Comparison of ENCODE assay signal across 1 cellular context in the genomic region with DNA sequence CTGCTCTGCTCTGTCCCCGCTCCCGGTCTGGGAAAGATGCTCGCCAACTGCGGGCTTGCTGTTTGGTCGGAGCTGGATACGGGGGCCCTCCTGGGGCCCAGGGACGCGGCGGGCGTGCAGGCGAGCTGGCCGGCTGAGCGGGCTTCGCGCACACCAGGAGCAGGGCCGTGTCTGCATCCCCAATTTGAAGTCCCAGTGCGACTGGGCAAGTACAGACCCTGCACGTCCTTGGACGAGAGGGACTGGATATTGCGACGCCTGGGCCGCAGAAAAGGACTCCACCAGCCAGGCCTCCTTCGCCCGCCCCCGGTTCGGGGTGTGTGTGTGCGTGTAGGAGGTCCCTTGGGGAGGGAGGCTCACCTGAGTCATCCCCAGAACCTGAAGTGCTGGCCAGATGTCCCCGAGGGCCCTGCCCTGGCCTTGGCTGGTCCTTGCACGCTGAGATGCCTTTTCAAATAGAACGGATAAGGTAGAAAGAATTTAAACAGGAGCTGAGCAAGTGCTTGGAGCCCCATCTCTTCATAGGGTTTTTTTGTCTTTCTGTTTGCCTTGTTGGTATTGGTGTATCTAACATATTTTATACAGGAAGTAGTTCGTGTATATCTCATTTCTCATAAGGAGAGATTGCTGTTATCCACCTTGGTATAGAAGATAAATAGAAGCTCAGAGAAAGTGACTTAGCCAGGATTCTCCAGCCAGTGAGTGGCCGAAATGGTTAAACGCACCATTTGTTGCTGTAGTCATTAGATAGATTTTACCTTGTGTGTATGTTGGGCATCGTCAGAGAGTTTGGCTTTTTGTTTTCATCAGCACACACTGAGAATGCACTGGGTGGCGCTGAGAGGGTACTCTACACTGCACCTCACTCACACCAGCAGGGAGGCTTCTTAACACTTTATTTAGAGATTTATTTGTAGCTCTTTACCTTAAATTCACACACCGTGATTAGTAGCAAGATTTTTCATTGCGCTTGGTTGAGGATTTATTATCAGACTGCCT.
TF ChIP-seq lines count a peak whose summit lies in the region.

No MANE protein-coding gene starts in this region.

TF ChIP-seq in HEK293, 187 proteins besides CTCF, POLR2A, EP300 and RAD21 (continued from another document and continues in another):
- TF ChIP-seq KLF9 (tag by site-specific recombination; IDR thresholded peaks at IDR 0.05; ENCODE audit: low read depth) (no peak; the same call in 1 of the 2 replicates), ZNF121 (tag by site-specific recombination; IDR thresholded peaks at IDR 0.05) (no peak), ZFHX2 (tag by site-specific recombination; conservative IDR thresholded peaks at IDR 0.05) (peak; percentile 86), ZNF501 (tag by site-specific recombination; IDR thresholded peaks at IDR 0.05) (no peak), GLI4 (tag by site-specific recombination; IDR thresholded peaks at IDR 0.05) (no peak), ZNF391 (tag by site-specific recombination; IDR thresholded peaks at IDR 0.05; ENCODE audit: borderline replicate concordance, low read depth) (no peak), ZNF169 (tag by site-specific recombination; IDR thresholded peaks at IDR 0.05) (no peak), ZNF324 (tag by site-specific recombination; IDR thresholded peaks at IDR 0.05) (no peak), KLF1 (tag by site-specific recombination; IDR thresholded peaks at IDR 0.05) (peak; percentile 18; the same call in 1 of the 2 replicates), ZNF19 (tag by site-specific recombination; IDR thresholded peaks at IDR 0.05; ENCODE audit: low read depth) (no peak), BCL11B (tag by site-specific recombination; IDR thresholded peaks at IDR 0.05; ENCODE audit: low read depth) (no peak), ZNF626 (tag by site-specific recombination; IDR thresholded peaks at IDR 0.05) (no peak), HOXD13 (CRISPR knock-in tag; IDR thresholded peaks at IDR 0.05; ENCODE audit: borderline replicate concordance) (no peak), ZNF654 (tag by site-specific recombination; IDR thresholded peaks at IDR 0.05; ENCODE audit: low read depth) (no peak; the same call in 1 of the 2 replicates), ZNF624 (tag by site-specific recombination; IDR thresholded peaks at IDR 0.05) (no peak), SP2 (tag by site-specific recombination; IDR thresholded peaks at IDR 0.05) (peak; percentile 77), ZNF302 (tag by site-specific recombination; IDR thresholded peaks at IDR 0.05; ENCODE audit: low read depth) (no peak), PRDM1 (tag by site-specific recombination; IDR thresholded peaks at IDR 0.05) (peak; percentile 62), MYNN (tag by site-specific recombination; IDR thresholded peaks at IDR 0.05; ENCODE audit: borderline replicate concordance) (no peak), ZBTB21 (tag by site-specific recombination; IDR thresholded peaks at IDR 0.05) (no peak), ZBTB7A (tag by site-specific recombination; IDR thresholded peaks at IDR 0.05; ENCODE audit: low read depth) (no peak), SP3 (tag by site-specific recombination; IDR thresholded peaks at IDR 0.05) (peak; percentile 69), ZNF266 (tag by site-specific recombination; IDR thresholded peaks at IDR 0.05; ENCODE audit: low read depth) (no peak), MZF1 (tag by site-specific recombination; IDR thresholded peaks at IDR 0.05; ENCODE audit: borderline replicate concordance) (no peak), ZNF664 (tag by site-specific recombination; IDR thresholded peaks at IDR 0.05) (no peak), SCRT1 (tag by site-specific recombination; IDR thresholded peaks at IDR 0.05; ENCODE audit: borderline replicate concordance) (no peak), ZNF132 (tag by site-specific recombination; IDR thresholded peaks at IDR 0.05; ENCODE audit: borderline replicate concordance) (no peak), ZNF311 (tag by site-specific recombination; IDR thresholded peaks at IDR 0.05; ENCODE audit: borderline replicate concordance) (no peak)
- TF ChIP-seq, protein P1, sequence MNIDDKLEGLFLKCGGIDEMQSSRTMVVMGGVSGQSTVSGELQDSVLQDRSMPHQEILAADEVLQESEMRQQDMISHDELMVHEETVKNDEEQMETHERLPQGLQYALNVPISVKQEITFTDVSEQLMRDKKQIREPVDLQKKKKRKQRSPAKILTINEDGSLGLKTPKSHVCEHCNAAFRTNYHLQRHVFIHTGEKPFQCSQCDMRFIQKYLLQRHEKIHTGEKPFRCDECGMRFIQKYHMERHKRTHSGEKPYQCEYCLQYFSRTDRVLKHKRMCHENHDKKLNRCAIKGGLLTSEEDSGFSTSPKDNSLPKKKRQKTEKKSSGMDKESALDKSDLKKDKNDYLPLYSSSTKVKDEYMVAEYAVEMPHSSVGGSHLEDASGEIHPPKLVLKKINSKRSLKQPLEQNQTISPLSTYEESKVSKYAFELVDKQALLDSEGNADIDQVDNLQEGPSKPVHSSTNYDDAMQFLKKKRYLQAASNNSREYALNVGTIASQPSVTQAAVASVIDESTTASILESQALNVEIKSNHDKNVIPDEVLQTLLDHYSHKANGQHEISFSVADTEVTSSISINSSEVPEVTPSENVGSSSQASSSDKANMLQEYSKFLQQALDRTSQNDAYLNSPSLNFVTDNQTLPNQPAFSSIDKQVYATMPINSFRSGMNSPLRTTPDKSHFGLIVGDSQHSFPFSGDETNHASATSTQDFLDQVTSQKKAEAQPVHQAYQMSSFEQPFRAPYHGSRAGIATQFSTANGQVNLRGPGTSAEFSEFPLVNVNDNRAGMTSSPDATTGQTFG (tag by site-specific recombination; IDR thresholded peaks at IDR 0.05; ENCODE audit: borderline replicate concordance), result no peak
- TF ChIP-seq, protein P2, sequence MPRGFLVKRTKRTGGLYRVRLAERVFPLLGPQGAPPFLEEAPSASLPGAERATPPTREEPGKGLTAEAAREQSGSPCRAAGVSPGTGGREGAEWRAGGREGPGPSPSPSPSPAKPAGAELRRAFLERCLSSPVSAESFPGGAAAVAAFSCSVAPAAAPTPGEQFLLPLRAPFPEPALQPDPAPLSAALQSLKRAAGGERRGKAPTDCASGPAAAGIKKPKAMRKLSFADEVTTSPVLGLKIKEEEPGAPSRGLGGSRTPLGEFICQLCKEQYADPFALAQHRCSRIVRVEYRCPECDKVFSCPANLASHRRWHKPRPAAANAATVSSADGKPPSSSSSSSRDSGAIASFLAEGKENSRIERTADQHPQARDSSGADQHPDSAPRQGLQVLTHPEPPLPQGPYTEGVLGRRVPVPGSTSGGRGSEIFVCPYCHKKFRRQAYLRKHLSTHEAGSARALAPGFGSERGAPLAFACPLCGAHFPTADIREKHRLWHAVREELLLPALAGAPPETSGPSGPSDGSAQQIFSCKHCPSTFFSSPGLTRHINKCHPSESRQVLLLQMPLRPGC (tag by site-specific recombination; IDR thresholded peaks at IDR 0.05), result 0 out of 2 replicates have a peak, but pooled peaks have one; percentile 26
- TF ChIP-seq, protein P3, sequence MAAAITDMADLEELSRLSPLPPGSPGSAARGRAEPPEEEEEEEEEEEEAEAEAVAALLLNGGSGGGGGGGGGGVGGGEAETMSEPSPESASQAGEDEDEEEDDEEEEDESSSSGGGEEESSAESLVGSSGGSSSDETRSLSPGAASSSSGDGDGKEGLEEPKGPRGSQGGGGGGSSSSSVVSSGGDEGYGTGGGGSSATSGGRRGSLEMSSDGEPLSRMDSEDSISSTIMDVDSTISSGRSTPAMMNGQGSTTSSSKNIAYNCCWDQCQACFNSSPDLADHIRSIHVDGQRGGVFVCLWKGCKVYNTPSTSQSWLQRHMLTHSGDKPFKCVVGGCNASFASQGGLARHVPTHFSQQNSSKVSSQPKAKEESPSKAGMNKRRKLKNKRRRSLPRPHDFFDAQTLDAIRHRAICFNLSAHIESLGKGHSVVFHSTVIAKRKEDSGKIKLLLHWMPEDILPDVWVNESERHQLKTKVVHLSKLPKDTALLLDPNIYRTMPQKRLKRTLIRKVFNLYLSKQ (tag by site-specific recombination; IDR thresholded peaks at IDR 0.05; ENCODE audit: borderline replicate concordance), result no peak
- TF ChIP-seq, protein P4, sequence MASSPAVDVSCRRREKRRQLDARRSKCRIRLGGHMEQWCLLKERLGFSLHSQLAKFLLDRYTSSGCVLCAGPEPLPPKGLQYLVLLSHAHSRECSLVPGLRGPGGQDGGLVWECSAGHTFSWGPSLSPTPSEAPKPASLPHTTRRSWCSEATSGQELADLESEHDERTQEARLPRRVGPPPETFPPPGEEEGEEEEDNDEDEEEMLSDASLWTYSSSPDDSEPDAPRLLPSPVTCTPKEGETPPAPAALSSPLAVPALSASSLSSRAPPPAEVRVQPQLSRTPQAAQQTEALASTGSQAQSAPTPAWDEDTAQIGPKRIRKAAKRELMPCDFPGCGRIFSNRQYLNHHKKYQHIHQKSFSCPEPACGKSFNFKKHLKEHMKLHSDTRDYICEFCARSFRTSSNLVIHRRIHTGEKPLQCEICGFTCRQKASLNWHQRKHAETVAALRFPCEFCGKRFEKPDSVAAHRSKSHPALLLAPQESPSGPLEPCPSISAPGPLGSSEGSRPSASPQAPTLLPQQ (tag by site-specific recombination; IDR thresholded peaks at IDR 0.05), result no peak
- TF ChIP-seq, protein P5, sequence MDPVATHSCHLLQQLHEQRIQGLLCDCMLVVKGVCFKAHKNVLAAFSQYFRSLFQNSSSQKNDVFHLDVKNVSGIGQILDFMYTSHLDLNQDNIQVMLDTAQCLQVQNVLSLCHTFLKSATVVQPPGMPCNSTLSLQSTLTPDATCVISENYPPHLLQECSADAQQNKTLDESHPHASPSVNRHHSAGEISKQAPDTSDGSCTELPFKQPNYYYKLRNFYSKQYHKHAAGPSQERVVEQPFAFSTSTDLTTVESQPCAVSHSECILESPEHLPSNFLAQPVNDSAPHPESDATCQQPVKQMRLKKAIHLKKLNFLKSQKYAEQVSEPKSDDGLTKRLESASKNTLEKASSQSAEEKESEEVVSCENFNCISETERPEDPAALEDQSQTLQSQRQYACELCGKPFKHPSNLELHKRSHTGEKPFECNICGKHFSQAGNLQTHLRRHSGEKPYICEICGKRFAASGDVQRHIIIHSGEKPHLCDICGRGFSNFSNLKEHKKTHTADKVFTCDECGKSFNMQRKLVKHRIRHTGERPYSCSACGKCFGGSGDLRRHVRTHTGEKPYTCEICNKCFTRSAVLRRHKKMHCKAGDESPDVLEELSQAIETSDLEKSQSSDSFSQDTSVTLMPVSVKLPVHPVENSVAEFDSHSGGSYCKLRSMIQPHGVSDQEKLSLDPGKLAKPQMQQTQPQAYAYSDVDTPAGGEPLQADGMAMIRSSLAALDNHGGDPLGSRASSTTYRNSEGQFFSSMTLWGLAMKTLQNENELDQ (tag by site-specific recombination; IDR thresholded peaks at IDR 0.05; ENCODE audit: low read depth), result no peak
- TF ChIP-seq, protein P6, sequence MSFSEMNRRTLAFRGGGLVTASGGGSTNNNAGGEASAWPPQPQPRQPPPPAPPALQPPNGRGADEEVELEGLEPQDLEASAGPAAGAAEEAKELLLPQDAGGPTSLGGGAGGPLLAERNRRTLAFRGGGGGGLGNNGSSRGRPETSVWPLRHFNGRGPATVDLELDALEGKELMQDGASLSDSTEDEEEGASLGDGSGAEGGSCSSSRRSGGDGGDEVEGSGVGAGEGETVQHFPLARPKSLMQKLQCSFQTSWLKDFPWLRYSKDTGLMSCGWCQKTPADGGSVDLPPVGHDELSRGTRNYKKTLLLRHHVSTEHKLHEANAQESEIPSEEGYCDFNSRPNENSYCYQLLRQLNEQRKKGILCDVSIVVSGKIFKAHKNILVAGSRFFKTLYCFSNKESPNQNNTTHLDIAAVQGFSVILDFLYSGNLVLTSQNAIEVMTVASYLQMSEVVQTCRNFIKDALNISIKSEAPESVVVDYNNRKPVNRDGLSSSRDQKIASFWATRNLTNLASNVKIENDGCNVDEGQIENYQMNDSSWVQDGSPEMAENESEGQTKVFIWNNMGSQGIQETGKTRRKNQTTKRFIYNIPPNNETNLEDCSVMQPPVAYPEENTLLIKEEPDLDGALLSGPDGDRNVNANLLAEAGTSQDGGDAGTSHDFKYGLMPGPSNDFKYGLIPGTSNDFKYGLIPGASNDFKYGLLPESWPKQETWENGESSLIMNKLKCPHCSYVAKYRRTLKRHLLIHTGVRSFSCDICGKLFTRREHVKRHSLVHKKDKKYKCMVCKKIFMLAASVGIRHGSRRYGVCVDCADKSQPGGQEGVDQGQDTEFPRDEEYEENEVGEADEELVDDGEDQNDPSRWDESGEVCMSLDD (tag by site-specific recombination; IDR thresholded peaks at IDR 0.05), result no peak
- TF ChIP-seq, protein P7, sequence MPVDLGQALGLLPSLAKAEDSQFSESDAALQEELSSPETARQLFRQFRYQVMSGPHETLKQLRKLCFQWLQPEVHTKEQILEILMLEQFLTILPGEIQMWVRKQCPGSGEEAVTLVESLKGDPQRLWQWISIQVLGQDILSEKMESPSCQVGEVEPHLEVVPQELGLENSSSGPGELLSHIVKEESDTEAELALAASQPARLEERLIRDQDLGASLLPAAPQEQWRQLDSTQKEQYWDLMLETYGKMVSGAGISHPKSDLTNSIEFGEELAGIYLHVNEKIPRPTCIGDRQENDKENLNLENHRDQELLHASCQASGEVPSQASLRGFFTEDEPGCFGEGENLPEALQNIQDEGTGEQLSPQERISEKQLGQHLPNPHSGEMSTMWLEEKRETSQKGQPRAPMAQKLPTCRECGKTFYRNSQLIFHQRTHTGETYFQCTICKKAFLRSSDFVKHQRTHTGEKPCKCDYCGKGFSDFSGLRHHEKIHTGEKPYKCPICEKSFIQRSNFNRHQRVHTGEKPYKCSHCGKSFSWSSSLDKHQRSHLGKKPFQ (tag by site-specific recombination; IDR thresholded peaks at IDR 0.05), result no peak
- TF ChIP-seq, protein P8, sequence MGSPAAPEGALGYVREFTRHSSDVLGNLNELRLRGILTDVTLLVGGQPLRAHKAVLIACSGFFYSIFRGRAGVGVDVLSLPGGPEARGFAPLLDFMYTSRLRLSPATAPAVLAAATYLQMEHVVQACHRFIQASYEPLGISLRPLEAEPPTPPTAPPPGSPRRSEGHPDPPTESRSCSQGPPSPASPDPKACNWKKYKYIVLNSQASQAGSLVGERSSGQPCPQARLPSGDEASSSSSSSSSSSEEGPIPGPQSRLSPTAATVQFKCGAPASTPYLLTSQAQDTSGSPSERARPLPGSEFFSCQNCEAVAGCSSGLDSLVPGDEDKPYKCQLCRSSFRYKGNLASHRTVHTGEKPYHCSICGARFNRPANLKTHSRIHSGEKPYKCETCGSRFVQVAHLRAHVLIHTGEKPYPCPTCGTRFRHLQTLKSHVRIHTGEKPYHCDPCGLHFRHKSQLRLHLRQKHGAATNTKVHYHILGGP (tag by site-specific recombination; IDR thresholded peaks at IDR 0.05), result no peak
